ENCODE assay signal across 36 cellular contexts in genomic region chr4:128366212-128366611, GRCh38.
DNase-seq lines count a peak whose midpoint lies in the region; ATAC-seq, FAIRE-seq and TF ChIP-seq lines count a peak whose summit lies in the region.
"Had no signal": no experiment of that assay in that cellular context is flagged by ENCODE, and none has a peak within 500 bp of the region (broad histone marks: within the 10 kb centered on the region; RNA-seq: fewer than 3 reads in every experiment).

No MANE protein-coding gene starts in this region.

- H3K9me3 Mint-ChIP-seq in activated CD4-positive, alpha-beta T cell treated with anti-CD3 and anti-CD28 coated beads for 36 hours (ENCODE audit: low read depth), result no peaks in the 10 kb centered on the region
- H3K9me3 Mint-ChIP-seq: CD8-positive, alpha-beta T cell had no signal

- BruUV-seq in HepG2 (replicated peaks; lab: Mats Ljungman, UMichigan), result no TSS peak
- BruUV-seq in IMR-90 (replicated peaks; lab: Mats Ljungman, UMichigan), result no TSS peak
- BruUV-seq in K562 (replicated peaks; lab: Mats Ljungman, UMichigan), result no TSS peak

- WGBS in HepG2 (ENCODE audit: low lambda C conversion rate), result 46% methylated on average over 4 of the region's 4 CpGs
- WGBS in right lobe of liver (ENCODE audit: insufficient coverage, low coverage, low lambda C conversion rate, missing lambda C conversion rate), result 91% methylated on average over 4 of the region's 4 CpGs
- WGBS in A549 (ENCODE audit: missing lambda C conversion rate), result 84% methylated on average over 4 of the region's 4 CpGs
- 100% methylated on average over 1 of the region's 4 CpGs; no CpG with 5 or more reads in 1 of the 2 experiments for WGBS in IMR-90 (ENCODE audit: extremely low coverage in 2 of 2, insufficient read length in 1 of 2), 2 experiments
- 37% methylated on average over 4 of the region's 4 CpGs for WGBS in K562 (ENCODE audit: insufficient coverage, low coverage, missing lambda C conversion rate)

- no peak overlapping the region for H3K14ac ChIP-seq in IMR-90 (replicated peaks; ENCODE audit: low read depth, low read length)

- H3K4me3 Mint-ChIP-seq in activated CD4-positive, alpha-beta T cell treated with anti-CD3 and anti-CD28 coated beads for 36 hours, result no peak overlapping the region
- H3K4me3 Mint-ChIP-seq: B cell; CD14-positive monocyte; CD4-positive, alpha-beta memory T cell; CD4-positive, alpha-beta T cell; CD4-positive, CD25-positive, alpha-beta regulatory T cell; CD8-positive, alpha-beta memory T cell; CD8-positive, alpha-beta T cell had no signal

- CTCF ChIA-PET in HepG2 (lab: Yijun Ruan, JAX; ENCODE audit: low intra/inter-chr PET ratio, low total read pairs), result no interaction called here
- CTCF ChIA-PET in A549 (lab: Yijun Ruan, JAX), result no interaction called here
- CTCF ChIA-PET in IMR-90 (lab: Yijun Ruan, JAX), result no interaction called here
- CTCF ChIA-PET in K562 (lab: Yijun Ruan, JAX; ENCODE audit: low intra/inter-chr PET ratio), result no interaction called here
- CTCF ChIA-PET in activated CD4-positive, alpha-beta T cell treated with anti-CD3 and anti-CD28 coated beads for 36 hours (lab: Charles Lee), result interaction anchor here (1.0 kb wide), 1 partner anchor 10 kb away, joined by 3 read pairs; no protein-coding TSS in a partner anchor

- no peaks in the 10 kb centered on the region for H3K4me1 Mint-ChIP-seq in activated CD4-positive, alpha-beta T cell treated with anti-CD3 and anti-CD28 coated beads for 36 hours
- H3K4me1 Mint-ChIP-seq: B cell; CD14-positive monocyte; CD4-positive, alpha-beta memory T cell; CD4-positive, CD25-positive, alpha-beta regulatory T cell; CD8-positive, alpha-beta memory T cell had no signal

- dilution Hi-C loops in IMR-90 (cut with HindIII; ENCODE audit: low sequenced_read_pairs, unreplicated experiment), result no loop called here

- H3K9me3 ChIP-seq in HepG2 (ENCODE audit: low read length), result peaks cover 5% of the 10 kb centered on the region; the same call in 1 of the 2 replicates
- H3K9me3 ChIP-seq in right lobe of liver, result no peaks in the 10 kb centered on the region
- peaks cover 8% of the 10 kb centered on the region; the same call in 2 of the 3 replicates for H3K9me3 ChIP-seq in A549
- H3K9me3 ChIP-seq in IMR-90 (ENCODE audit: control insufficient read depth, insufficient read depth, low read length), result peaks cover 4% of the 10 kb centered on the region; the same call in 1 of the 2 replicates
- peaks cover 4% of the 10 kb centered on the region; the same call in 1 of the 2 replicates for H3K9me3 ChIP-seq in K562 (replicated peaks; ENCODE audit: control insufficient read depth, insufficient read depth, low read depth, low read length)
- H3K9me3 ChIP-seq: Caco-2 had no signal

- H3K9me1 ChIP-seq in IMR-90 (ENCODE audit: insufficient read depth, low read length), result peaks cover 10% of the 10 kb centered on the region
- no peaks in the 10 kb centered on the region for H3K9me1 ChIP-seq in K562 (ENCODE audit: control insufficient read depth, insufficient read depth, low read length)

- no peak overlapping the region for H3K4ac ChIP-seq in IMR-90 (ENCODE audit: low read depth, low read length)

- no peak for TF ChIP-seq POLR2A in HepG2 (IDR thresholded peaks at IDR 0.05; ENCODE audit: insufficient read depth in 1 of 2, low read depth in 2 of 2, low read length in 2 of 2)
- TF ChIP-seq POLR2A in right lobe of liver (IDR thresholded peaks at IDR 0.05), result no peak
- TF ChIP-seq POLR2A in A549 (IDR thresholded peaks at IDR 0.05; ENCODE audit: low read length), result no peak
- no peak for TF ChIP-seq POLR2A in IMR-90 (IDR thresholded peaks at IDR 0.05; ENCODE audit: low read depth, low read length)
- no peak for TF ChIP-seq POLR2A in K562 (conservative IDR thresholded peaks at IDR 0.05)

- in situ Hi-C loops in HepG2 (cut with HindIII; ENCODE audit: extremely low pct_ligation_motif_present, low pct_unique_long_range_greater_than_20kb) (no loop called here), IMR-90 (cut with MboI; ENCODE audit: low sequenced_read_pairs) (no loop called here), K562 (cut with MboI) (no loop called here)

- H3K18ac ChIP-seq in IMR-90 (ENCODE audit: low read depth, low read length), result no peak overlapping the region

- DNase-seq in HepG2 (ENCODE audit: low spot score) (no peak), right lobe of liver (no peak), A549 (ENCODE audit: low read depth in 1 of 2, low spot score in 1 of 2) (no peak), IMR-90 (no peak), K562 (ENCODE audit: extremely low read depth in 1 of 4, low spot score in 3 of 4) (no peak)
- DNase-seq in activated CD4-positive, alpha-beta T cell treated with anti-CD3 and anti-CD28 coated beads for 36 hours, result no peak
- DNase-seq in activated CD8-positive, alpha-beta memory T cell treated with anti-CD3 and anti-CD28 coated beads, Interleukin-2, amount 50 U/mL, for 48 hours, result no peak
- no peak for DNase-seq in stimulated activated naive CD8-positive, alpha-beta T cell treated with anti-CD3 and anti-CD28 coated beads, Interleukin-15, Interleukin-2, amounts not matched to agents 100 U/mL and 50 U/mL, for 24 hours
- DNase-seq: 8988T; ACHN; AML-193; BE2C; C1 segment of cervical spinal cord; Caco-2; Calu3; CD4-positive, alpha-beta memory T cell; CD4-positive, alpha-beta T cell; CD4-positive, CD25-positive, alpha-beta regulatory T cell; CD8-positive, alpha-beta memory T cell; CD8-positive, alpha-beta T cell; COR-L47; DMS 273 treated with DMSO at 0.1 percent for 48 hours; DMS153; DMS53; DMS79; DMS79 treated with DMSO at 0.1 percent for 48 hours; DND-41; EL had no signal

- TF ChIP-seq RAD21 in HepG2 (CRISPR knock-in tag; IDR thresholded peaks at IDR 0.05), result no peak
- TF ChIP-seq RAD21 in A549 (conservative IDR thresholded peaks at IDR 0.05 in 1 of 2, IDR thresholded peaks at IDR 0.05 in 1 of 2), result no peak
- TF ChIP-seq RAD21 in IMR-90 (IDR thresholded peaks at IDR 0.05; ENCODE audit: low read length), result no peak
- TF ChIP-seq RAD21 in K562 (CRISPR knock-in tag; conservative IDR thresholded peaks at IDR 0.05 in 1 of 2, IDR thresholded peaks at IDR 0.05 in 1 of 2), result no peak

- no peak overlapping the region for H2BK15ac ChIP-seq in IMR-90 (ENCODE audit: low read depth, low read length)

- peaks cover 2% of the 10 kb centered on the region for H3K36me3 Mint-ChIP-seq in activated CD4-positive, alpha-beta T cell treated with anti-CD3 and anti-CD28 coated beads for 36 hours (ENCODE audit: low read depth)
- H3K36me3 Mint-ChIP-seq: CD14-positive monocyte; CD8-positive, alpha-beta memory T cell; CD8-positive, alpha-beta T cell had no signal

- H4K91ac ChIP-seq in IMR-90 (ENCODE audit: insufficient read depth, low read depth, low read length), result no peak overlapping the region

- H3K4me3 ChIP-seq in HepG2 (replicated peaks in 1 of 3; ENCODE audit: insufficient read depth in 1 of 3, low read depth in 2 of 3, low read length in 3 of 3) (no peak overlapping the region), right lobe of liver (no peak overlapping the region), A549 (no peak overlapping the region), IMR-90 (ENCODE audit: insufficient read depth, low read depth, low read length) (no peak overlapping the region), K562 (no peak overlapping the region)
- H3K4me3 ChIP-seq: BLaER1; BLaER1 treated with 17β-estradiol and CSF1 and Interleukin-3, amounts not matched to agents 10 nM and 100 nM had no signal

- H3K36me3 ChIP-seq in HepG2 (replicated peaks in 1 of 2; ENCODE audit: control insufficient read depth in 1 of 2, insufficient read depth in 2 of 2, low read length in 2 of 2) (no peaks in the 10 kb centered on the region), right lobe of liver (no peaks in the 10 kb centered on the region), IMR-90 (ENCODE audit: control insufficient read depth, insufficient read depth, low read length) (no peaks in the 10 kb centered on the region), K562 (ENCODE audit: control insufficient read depth, insufficient read depth, low read length) (no peaks in the 10 kb centered on the region)
- H3K36me3 ChIP-seq: BE2C, BLaER1 had no signal

- TF ChIP-seq EP300 in HepG2 (IDR thresholded peaks at IDR 0.05; ENCODE audit: low read depth in 2 of 2, low read length in 2 of 2), result no peak
- no peak for TF ChIP-seq EP300 in HepG2 (CRISPR knock-in tag; IDR thresholded peaks at IDR 0.05; ENCODE audit: borderline replicate concordance)
- no peak for TF ChIP-seq EP300 in A549 (IDR thresholded peaks at IDR 0.05)
- TF ChIP-seq EP300 in K562 (IDR thresholded peaks at IDR 0.05; ENCODE audit: low read length), result no peak

- no peaks in the 10 kb centered on the region for H3K27me3 ChIP-seq in HepG2 (ENCODE audit: control insufficient read depth in 1 of 2, insufficient read depth in 2 of 2, low read length in 2 of 2)
- H3K27me3 ChIP-seq in right lobe of liver, result no peaks in the 10 kb centered on the region
- no peaks in the 10 kb centered on the region for H3K27me3 ChIP-seq in IMR-90 (ENCODE audit: control insufficient read depth, insufficient read depth, low read length)
- H3K27me3 ChIP-seq in K562 (ENCODE audit: control insufficient read depth in 2 of 2, insufficient read depth in 2 of 2, low read length in 2 of 2), result no peaks in the 10 kb centered on the region
- H3K27me3 ChIP-seq: BE2C; BLaER1; BLaER1 treated with 17β-estradiol and CSF1 and Interleukin-3, amounts not matched to agents 10 nM and 100 nM had no signal

- H4K8ac ChIP-seq in IMR-90 (ENCODE audit: low read depth in 2 of 2, low read length in 2 of 2), result no peak overlapping the region

- no peak overlapping the region for H2AK9ac ChIP-seq in IMR-90 (replicated peaks; ENCODE audit: low read depth, low read length, poor library complexity)

- TF ChIP-seq CTCF in HepG2 (CRISPR knock-in tag; IDR thresholded peaks at IDR 0.05) (no peak), right lobe of liver (IDR thresholded peaks at IDR 0.05) (no peak), A549 (IDR thresholded peaks at IDR 0.05) (no peak), IMR-90 (conservative IDR thresholded peaks at IDR 0.05; ENCODE audit: low read depth, low read length) (no peak), K562 (IDR thresholded peaks at IDR 0.05 in 2 of 3, conservative IDR thresholded peaks at IDR 0.05 in 1 of 3; ENCODE audit: insufficient read depth in 2 of 3, low read depth in 1 of 3, low read length in 3 of 3) (no peak)

- POLR2A ChIA-PET in HepG2 (lab: Yijun Ruan, JAX), result no interaction called here
- POLR2A ChIA-PET in A549 (lab: Yijun Ruan, JAX), result no interaction called here
- POLR2A ChIA-PET in IMR-90 (lab: Charles Lee; ENCODE audit: unreplicated experiment), result no interaction called here
- POLR2A ChIA-PET in K562 (lab: Yijun Ruan, JAX), result interaction anchor here (0.6 to 0.8 kb wide), 2 partner anchors 16 to 24 kb away, joined by 3 read pairs; no protein-coding TSS in a partner anchor
- POLR2A ChIA-PET in activated CD4-positive, alpha-beta T cell treated with anti-CD3 and anti-CD28 coated beads for 36 hours (lab: Charles Lee), result no interaction called here

- H4K20me1 ChIP-seq in HepG2 (ENCODE audit: insufficient read depth, low read length) (no peaks in the 10 kb centered on the region), IMR-90 (ENCODE audit: insufficient read depth, low read length) (no peaks in the 10 kb centered on the region), K562 (replicated peaks; ENCODE audit: control insufficient read depth, insufficient read depth, low read length) (no peaks in the 10 kb centered on the region)
- H4K20me1 ChIP-seq: BLaER1; BLaER1 treated with 17β-estradiol and CSF1 and Interleukin-3, amounts not matched to agents 10 nM and 100 nM had no signal

- H2BK5ac ChIP-seq in IMR-90 (ENCODE audit: low read depth, low read length, poor library complexity, severe bottlenecking), result no peak overlapping the region

- H3K79me1 ChIP-seq in IMR-90 (ENCODE audit: low read depth in 1 of 2, low read length in 2 of 2), result no peaks in the 10 kb centered on the region

- no peak overlapping the region for H2BK20ac ChIP-seq in IMR-90 (ENCODE audit: low read depth, low read length)

- H3K4me2 ChIP-seq in HepG2 (ENCODE audit: low read depth, low read length) (no peak overlapping the region), A549 (no peak overlapping the region), IMR-90 (ENCODE audit: low read depth, low read length) (no peak overlapping the region), K562 (ENCODE audit: insufficient read depth, low read length) (no peak overlapping the region)
- H3K4me2 ChIP-seq: BLaER1; BLaER1 treated with 17β-estradiol and CSF1 and Interleukin-3, amounts not matched to agents 10 nM and 100 nM had no signal

- FAIRE-seq in HepG2 (lab: Jason Lieb, UNC), result no peak
- no peak for FAIRE-seq in A549 (lab: Jason Lieb, UNC)
- FAIRE-seq in K562 (lab: Jason Lieb, UNC), result no peak
- FAIRE-seq: A204.1, D721Med had no signal

- no peaks in the 10 kb centered on the region for H3K27me3 Mint-ChIP-seq in activated CD4-positive, alpha-beta T cell treated with anti-CD3 and anti-CD28 coated beads for 36 hours
- H3K27me3 Mint-ChIP-seq: B cell; CD4-positive, alpha-beta memory T cell; CD4-positive, alpha-beta T cell; CD8-positive, alpha-beta memory T cell had no signal

- no peak overlapping the region for H3K27ac Mint-ChIP-seq in activated CD4-positive, alpha-beta T cell treated with anti-CD3 and anti-CD28 coated beads for 36 hours
- H3K27ac Mint-ChIP-seq: B cell; CD14-positive monocyte; CD4-positive, alpha-beta memory T cell; CD4-positive, alpha-beta T cell; CD4-positive, CD25-positive, alpha-beta regulatory T cell; CD8-positive, alpha-beta memory T cell; CD8-positive, alpha-beta T cell had no signal

- H2AFZ ChIP-seq in HepG2 (ENCODE audit: low read length), result no peak overlapping the region
- no peak overlapping the region for H2AFZ ChIP-seq in IMR-90 (replicated peaks; ENCODE audit: low read length, poor library complexity)
- H2AFZ ChIP-seq in K562 (ENCODE audit: low read depth, low read length), result no peak overlapping the region

- H3K9ac ChIP-seq in HepG2 (ENCODE audit: insufficient read depth, low read depth, low read length) (no peak overlapping the region), IMR-90 (ENCODE audit: low read depth, low read length) (no peak overlapping the region), K562 (ENCODE audit: insufficient read depth in 1 of 2, low read depth in 2 of 2, low read length in 2 of 2) (no peak overlapping the region)
- H3K9ac ChIP-seq: BLaER1; BLaER1 treated with 17β-estradiol and CSF1 and Interleukin-3, amounts not matched to agents 10 nM and 100 nM had no signal

- no peaks in the 10 kb centered on the region for H3K4me1 ChIP-seq in HepG2 (ENCODE audit: insufficient read depth, low read length)
- no peaks in the 10 kb centered on the region for H3K4me1 ChIP-seq in right lobe of liver
- no peaks in the 10 kb centered on the region for H3K4me1 ChIP-seq in A549
- peaks cover 12% of the 10 kb centered on the region for H3K4me1 ChIP-seq in IMR-90 (ENCODE audit: control insufficient read depth, insufficient read depth, low read length)
- no peaks in the 10 kb centered on the region for H3K4me1 ChIP-seq in K562 (replicated peaks in 1 of 2; ENCODE audit: control insufficient read depth in 2 of 2, insufficient read depth in 2 of 2, low read length in 2 of 2)
- H3K4me1 ChIP-seq: BE2C; BLaER1; BLaER1 treated with 17β-estradiol and CSF1 and Interleukin-3, amounts not matched to agents 10 nM and 100 nM; Caco-2 had no signal

- no peak overlapping the region for H2AK5ac ChIP-seq in IMR-90 (ENCODE audit: low read depth, low read length)

- no peak overlapping the region for H4K5ac ChIP-seq in IMR-90 (ENCODE audit: low read depth, low read length)

- H3K56ac ChIP-seq in IMR-90 (ENCODE audit: extremely low read depth, insufficient read depth, low read length), result no peak overlapping the region

- no peak overlapping the region for H3K27ac ChIP-seq in HepG2 (ENCODE audit: extremely low read length, insufficient read depth, low read length)
- no peak overlapping the region for H3K27ac ChIP-seq in right lobe of liver
- H3K27ac ChIP-seq in A549, result no peak overlapping the region
- H3K27ac ChIP-seq in IMR-90 (ENCODE audit: insufficient read depth, low read length), result no peak overlapping the region
- H3K27ac ChIP-seq in K562 (ENCODE audit: extremely low read depth, low read depth, low read length), result no peak overlapping the region
- H3K27ac ChIP-seq: 22Rv1; BLaER1; BLaER1 treated with 17β-estradiol and CSF1 and Interleukin-3, amounts not matched to agents 10 nM and 100 nM; C4-2B had no signal

- intact Hi-C loops in HepG2 (cut with micrococcal nuclease; ENCODE audit: unreplicated experiment), result no loop called here
- intact Hi-C loops in right lobe of liver (cut with DNase I), result no loop called here
- intact Hi-C loops in IMR-90 (cut with micrococcal nuclease), result no loop called here
- intact Hi-C loops in K562 (cut with micrococcal nuclease), result no loop called here
- intact Hi-C loops in activated CD4-positive, alpha-beta T cell treated with anti-CD3 and anti-CD28 coated beads for 36 hours (cut with DNase I, micrococcal nuclease), result no loop called here

- no peaks in the 10 kb centered on the region for H3K79me2 ChIP-seq in HepG2 (ENCODE audit: insufficient read depth, low read length)
- H3K79me2 ChIP-seq in K562 (ENCODE audit: control insufficient read depth, insufficient read depth, low read length), result no peaks in the 10 kb centered on the region

- no peak overlapping the region for H2BK120ac ChIP-seq in IMR-90 (ENCODE audit: low read depth, low read length)

- ATAC-seq in HepG2 (no peak), right lobe of liver (no peak), A549 (no peak), IMR-90 (ENCODE audit: low read depth) (no peak), K562 (no peak)
- no peak for ATAC-seq in activated CD4-positive, alpha-beta T cell treated with anti-CD3 and anti-CD28 coated beads for 36 hours
- no peak for ATAC-seq in stimulated activated naive CD8-positive, alpha-beta T cell treated with anti-CD3 and anti-CD28 coated beads, Interleukin-15, Interleukin-2, amounts not matched to agents 100 U/mL and 50 U/mL, for 24 hours
- ATAC-seq: CD8-positive, alpha-beta T cell had no signal

- no peak overlapping the region for H3K23ac ChIP-seq in IMR-90 (ENCODE audit: low read depth, low read length)

Comparison
In these comparisons a context has a peak if more than half of its experiments do, and no peak if none do; other contexts are left out.
1. Of the 241 proteins assayed by ChIP-seq in both HepG2 and K562: peak only in HepG2: MAFF and MAFK; only in K562: none; in both: none; in neither: 239.